In the genomic region with DNA sequence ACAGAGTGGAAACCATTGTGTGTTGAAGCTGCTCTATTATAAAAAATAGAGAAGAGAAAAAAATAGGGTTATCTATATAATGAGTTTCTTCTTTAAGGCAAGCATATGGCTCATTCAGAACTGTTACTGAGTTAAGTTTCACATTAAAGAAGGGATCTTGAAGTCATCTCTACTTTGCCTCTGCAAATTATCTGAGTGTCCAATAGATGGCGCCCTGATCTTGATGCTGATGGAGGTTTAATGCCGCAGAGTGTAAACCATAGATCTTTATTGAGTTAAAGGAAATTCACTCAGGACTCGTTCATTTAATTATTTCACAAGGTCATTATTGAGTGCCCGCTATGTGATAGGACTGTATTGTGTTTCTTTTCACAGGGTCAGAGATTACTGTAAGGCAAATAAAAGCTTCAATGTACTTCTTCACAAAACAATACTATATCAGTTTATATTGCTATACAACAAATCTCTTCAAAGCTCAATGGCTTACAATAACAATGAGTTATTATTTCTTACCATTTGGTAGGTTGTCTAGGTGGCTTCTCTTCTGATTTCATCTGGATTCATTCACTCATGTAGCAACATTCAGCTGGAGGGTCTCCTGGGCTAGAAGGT, we compare ENCODE assay signal across 8 cellular contexts.
DNase-seq lines count a peak whose midpoint lies in the region; ATAC-seq and TF ChIP-seq lines count a peak whose summit lies in the region.

No MANE protein-coding gene starts in this region.

- no peaks in the 10 kb centered on the region for H3K36me3 Mint-ChIP-seq in activated CD8-positive, alpha-beta T cell treated with anti-CD3 and anti-CD28 coated beads for 36 hours (ENCODE audit: low read depth)

- ATAC-seq in GM18858 (IDR thresholded peaks at IDR 0.05; ENCODE audit: unreplicated experiment) (peak; percentile 76), HG03108 (IDR thresholded peaks at IDR 0.05; ENCODE audit: unreplicated experiment) (no peak)
- no peak for ATAC-seq in activated CD8-positive, alpha-beta T cell treated with anti-CD3 and anti-CD28 coated beads for 36 hours

- peaks cover 3% of the 10 kb centered on the region; the same call in 1 of the 2 replicates for H3K4me1 ChIP-seq in BE2C
- H3K4me1 ChIP-seq in ascending aorta: no peaks in the 10 kb centered on the region

- H3K9me3 ChIP-seq in BE2C (no peaks in the 10 kb centered on the region), ascending aorta (no peaks in the 10 kb centered on the region)

- intact Hi-C loops in activated CD8-positive, alpha-beta T cell treated with anti-CD3 and anti-CD28 coated beads for 36 hours (cut with micrococcal nuclease): no loop called here
- intact Hi-C loops in ascending aorta (cut with DNase I): no loop called here

- H3K4me3 Mint-ChIP-seq in activated CD8-positive, alpha-beta T cell treated with anti-CD3 and anti-CD28 coated beads for 36 hours: no peak overlapping the region

- H3K9me3 Mint-ChIP-seq in activated CD8-positive, alpha-beta T cell treated with anti-CD3 and anti-CD28 coated beads for 36 hours: peaks cover 5% of the 10 kb centered on the region

- H3K4me1 Mint-ChIP-seq in activated CD8-positive, alpha-beta T cell treated with anti-CD3 and anti-CD28 coated beads for 36 hours (ENCODE audit: low read depth): no peaks in the 10 kb centered on the region

- H3K4me3 ChIP-seq in BE2C (ENCODE audit: low read depth, low read length) (no peak overlapping the region), kidney epithelial cell (ENCODE audit: low read depth, low read length) (no peak overlapping the region), ascending aorta (no peak overlapping the region)

- H3K27me3 Mint-ChIP-seq in activated CD8-positive, alpha-beta T cell treated with anti-CD3 and anti-CD28 coated beads for 36 hours: no peaks in the 10 kb centered on the region

- CTCF ChIA-PET in activated CD8-positive, alpha-beta T cell treated with anti-CD3 and anti-CD28 coated beads for 36 hours (lab: Charles Lee): interaction anchor here (0.8 to 2.0 kb wide), 8 partner anchors 14 to 233 kb away, joined by 3 to 7 read pairs (median 4); no protein-coding TSS in a partner anchor

- H3K27ac ChIP-seq in ascending aorta: no peak overlapping the region

- H3K36me3 ChIP-seq in BE2C: no peaks in the 10 kb centered on the region
- H3K36me3 ChIP-seq in kidney epithelial cell (ENCODE audit: control insufficient read depth, insufficient read depth, low read length): no peaks in the 10 kb centered on the region
- H3K36me3 ChIP-seq in ascending aorta: no peaks in the 10 kb centered on the region

- POLR2A ChIA-PET in activated CD8-positive, alpha-beta T cell treated with anti-CD3 and anti-CD28 coated beads for 36 hours (lab: Charles Lee): no interaction called here

- H3K27me3 ChIP-seq in BE2C (no peaks in the 10 kb centered on the region), kidney epithelial cell (ENCODE audit: control insufficient read depth, insufficient read depth, low read length) (no peaks in the 10 kb centered on the region), ascending aorta (no peaks in the 10 kb centered on the region)

- DNase-seq in BE2C: peak; percentile 43
- DNase-seq in LHCN-M2 (ENCODE audit: low read depth): peak; percentile 60
- peak; percentile 15 for DNase-seq in activated CD8-positive, alpha-beta T cell treated with anti-CD3 and anti-CD28 coated beads for 36 hours
- no peak for DNase-seq in kidney epithelial cell (ENCODE audit: low read depth)
- DNase-seq in T1000 (lab: John Stamatoyannopoulos, UW): no peak
- no peak for DNase-seq in ascending aorta (ENCODE audit: low spot score in 2 of 2)

- no peak overlapping the region for H3K27ac Mint-ChIP-seq in activated CD8-positive, alpha-beta T cell treated with anti-CD3 and anti-CD28 coated beads for 36 hours

- peak; percentile 85 for TF ChIP-seq CTCF in BE2C (IDR thresholded peaks at IDR 0.05; ENCODE audit: low read depth, low read length)
- TF ChIP-seq CTCF in activated CD8-positive, alpha-beta T cell treated with anti-CD3 and anti-CD28 coated beads for 36 hours (IDR thresholded peaks at IDR 0.05): peak; percentile 44
- TF ChIP-seq CTCF in kidney epithelial cell (IDR thresholded peaks at IDR 0.05; ENCODE audit: insufficient read depth, low read length, poor library complexity, severe bottlenecking): peak; percentile 73
- TF ChIP-seq CTCF in ascending aorta (IDR thresholded peaks at IDR 0.05): peak in 1 of 3 experiments; percentile 33

Comparison
In these comparisons a context has a peak if more than half of its experiments do, and no peak if none do; other contexts are left out.
1. DNase-seq: peak in BE2C (single experiment), LHCN-M2 (single experiment) and activated CD8-positive, alpha-beta T cell treated with anti-CD3 and anti-CD28 coated beads for 36 hours (single experiment); none in kidney epithelial cell (single experiment), T1000 (single experiment) and ascending aorta (0 of 2).